In the genomic region with DNA sequence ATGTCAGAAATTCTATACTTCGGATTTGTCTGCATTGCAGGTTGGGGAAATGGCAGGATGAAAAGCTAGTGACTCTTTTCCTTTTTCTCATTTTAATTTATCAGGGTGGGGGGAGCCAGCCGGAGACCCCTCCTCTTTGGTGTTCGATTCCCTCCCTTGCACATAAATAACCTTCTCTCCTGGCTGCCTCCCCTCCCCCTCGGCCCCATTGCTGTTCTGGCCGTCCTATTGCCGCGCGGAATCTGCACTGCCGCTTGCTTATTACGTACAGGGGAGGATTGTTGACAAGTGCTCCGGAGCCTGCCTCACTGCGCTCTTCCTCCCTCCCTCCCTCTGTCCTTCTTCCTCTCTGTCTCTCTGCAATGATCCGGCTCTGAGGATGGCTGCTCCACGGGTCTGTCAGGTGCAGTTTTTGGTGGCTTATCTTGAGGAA, we compare ENCODE assay signal across 9 cellular contexts.
A peak's percentile ranks its signal among the peaks of the same experiment; 100 is the strongest.
DNase-seq lines count a peak whose midpoint lies in the region; ATAC-seq, FAIRE-seq and TF ChIP-seq lines count a peak whose summit lies in the region.
"Had no signal": no experiment of that assay in that cellular context is flagged by ENCODE, and none has a peak within 500 bp of the region (broad histone marks: within the 10 kb centered on the region; RNA-seq: fewer than 3 reads in every experiment).

No MANE protein-coding gene starts in this region.

- H3K4ac ChIP-seq in neuronal stem cell (ENCODE audit: low read length), result no peak overlapping the region

- H3K9me3 ChIP-seq in BLaER1, result no peaks in the 10 kb centered on the region
- H3K9me3 ChIP-seq in HUES64 (ENCODE audit: insufficient read depth, low read depth, low read length), result no peaks in the 10 kb centered on the region
- H3K9me3 ChIP-seq in WERI-Rb-1 (ENCODE audit: severe bottlenecking), result no peaks in the 10 kb centered on the region
- no peaks in the 10 kb centered on the region for H3K9me3 ChIP-seq in neuronal stem cell (replicated peaks in 1 of 2; ENCODE audit: control insufficient read depth in 2 of 2, insufficient read depth in 1 of 2, low read depth in 1 of 2, low read length in 2 of 2)

- H2AK5ac ChIP-seq in neuronal stem cell (ENCODE audit: low read depth, low read length), result no peak overlapping the region

- H3K9ac ChIP-seq in BLaER1 (peak overlapping the region; percentile 72), HUES64 (ENCODE audit: low read depth, low read length) (no peak overlapping the region), neuronal stem cell (ENCODE audit: low read depth, low read length, poor library complexity) (no peak overlapping the region)

- H3K27me3 ChIP-seq in BLaER1, result no peaks in the 10 kb centered on the region
- H3K27me3 ChIP-seq in HUES64 (ENCODE audit: insufficient read depth, low read length), result no peaks in the 10 kb centered on the region
- no peaks in the 10 kb centered on the region for H3K27me3 ChIP-seq in WERI-Rb-1 (ENCODE audit: insufficient read depth, low read depth, severe bottlenecking)
- H3K27me3 ChIP-seq in neuronal stem cell (ENCODE audit: control insufficient read depth in 3 of 3, insufficient read depth in 3 of 3, low read depth in 1 of 3, low read length in 3 of 3), result no peaks in the 10 kb centered on the region

- no peak overlapping the region for H2BK12ac ChIP-seq in neuronal stem cell (ENCODE audit: low read length)

- H3K4me2 ChIP-seq in BLaER1, result peak overlapping the region; percentile 94
- H3K4me2 ChIP-seq in neuronal stem cell (ENCODE audit: insufficient read depth, low read length, poor library complexity, severe bottlenecking), result peak overlapping the region; percentile 49

- 29% methylated on average over 14 of the region's 14 CpGs for WGBS in HUES64
- no CpG with 5 or more reads among the region's 14 CpGs for WGBS in neuronal stem cell (ENCODE audit: extremely low coverage in 2 of 2, insufficient read length in 2 of 2, insufficient replicate concordance in 1 of 2), 2 donors

- ATAC-seq in HG03139 (IDR thresholded peaks at IDR 0.05; ENCODE audit: unreplicated experiment) (no peak), GM21515 (IDR thresholded peaks at IDR 0.05; ENCODE audit: unreplicated experiment) (no peak)

- H3K36me3 ChIP-seq in BLaER1 (peaks cover 2% of the 10 kb centered on the region; the same call in 1 of the 2 replicates), HUES64 (ENCODE audit: insufficient read depth, low read length) (no peaks in the 10 kb centered on the region), WERI-Rb-1 (no peaks in the 10 kb centered on the region), neuronal stem cell (replicated peaks in 1 of 2; ENCODE audit: control insufficient read depth in 2 of 2, insufficient read depth in 2 of 2, low read length in 2 of 2) (no peaks in the 10 kb centered on the region)

- H2AFZ ChIP-seq in neuronal stem cell (ENCODE audit: low read length), result peak overlapping the region; percentile 55

- H2BK15ac ChIP-seq in neuronal stem cell (ENCODE audit: low read length), result no peak overlapping the region

- H3K27ac ChIP-seq in BLaER1 (peak overlapping the region; percentile 76), HUES64 (ENCODE audit: low read depth, low read length) (no peak overlapping the region), WERI-Rb-1 (peak overlapping the region; percentile 72), neuronal stem cell (replicated peaks; ENCODE audit: low read length) (peak overlapping the region; percentile 66)

- no peak for TF ChIP-seq CTCF in WERI-Rb-1 (IDR thresholded peaks at IDR 0.05; ENCODE audit: low read depth, low read length)

- peak overlapping the region; percentile 53 for H3K18ac ChIP-seq in neuronal stem cell (ENCODE audit: low read length)

- H4K8ac ChIP-seq in neuronal stem cell (ENCODE audit: low read depth, low read length), result no peak overlapping the region

- H2BK5ac ChIP-seq in neuronal stem cell (ENCODE audit: low read length), result peak overlapping the region; percentile 4

- no peak overlapping the region for H4K91ac ChIP-seq in neuronal stem cell (ENCODE audit: low read depth, low read length, poor library complexity)

- H3K4me3 ChIP-seq in BLaER1 (peak overlapping the region; percentile 58), HUES64 (ENCODE audit: low read length) (0 out of 2 replicates have a peak overlapping the region, but pooled peaks have one; percentile 8), WERI-Rb-1 (ENCODE audit: low read depth, low read length) (peak overlapping the region; percentile 66), neuronal stem cell (ENCODE audit: low read length in 2 of 2) (peak overlapping the region in 1 of 2 donors; percentile 47)

- no peaks in the 10 kb centered on the region for H3K79me1 ChIP-seq in neuronal stem cell (ENCODE audit: low read depth, low read length)

- no peak overlapping the region for H2BK120ac ChIP-seq in neuronal stem cell (ENCODE audit: low read depth, low read length)

- H4K20me1 ChIP-seq in BLaER1, result peaks cover 100% of the 10 kb centered on the region

- FAIRE-seq in frontal cortex (lab: Jason Lieb, UNC), result no peak
- FAIRE-seq: bronchial epithelial cell had no signal

- no peak overlapping the region for H3K23ac ChIP-seq in neuronal stem cell (ENCODE audit: low read depth, low read length, poor library complexity)

- H3K4me1 ChIP-seq in BLaER1, result peaks cover 86% of the 10 kb centered on the region
- peaks cover 95% of the 10 kb centered on the region for H3K4me1 ChIP-seq in HUES64 (ENCODE audit: insufficient read depth, low read length)
- peaks cover 31 to 48% of the 10 kb centered on the region in 2 donors for H3K4me1 ChIP-seq in neuronal stem cell (ENCODE audit: control insufficient read depth in 2 of 2, insufficient read depth in 1 of 2, low read depth in 1 of 2, low read length in 2 of 2)

- peak; percentile 94 for DNase-seq in WERI-Rb-1
- peak; percentile 44 for DNase-seq in frontal cortex (ENCODE audit: low spot score in 2 of 2)
- no peak for DNase-seq in neuronal stem cell (ENCODE audit: low spot score)
- no peak for DNase-seq in NAMALWA (ENCODE audit: low spot score)

- no peak overlapping the region for H3K14ac ChIP-seq in neuronal stem cell (ENCODE audit: low read length)

Comparison
In these comparisons a context has a peak if more than half of its experiments do, and no peak if none do; other contexts are left out.
1. DNase-seq: peak in WERI-Rb-1 (single experiment) and frontal cortex (2 of 2); none in neuronal stem cell (single experiment) and NAMALWA (single experiment).